In genomic region chr9:16191691-16192402, GRCh38 we compare ENCODE assay signal across 8 cellular contexts.
A peak's percentile ranks its signal among the peaks of the same experiment; 100 is the strongest.
DNase-seq lines count a peak whose midpoint lies in the region; ATAC-seq and TF ChIP-seq lines count a peak whose summit lies in the region.

No MANE protein-coding gene starts in this region.

- TF ChIP-seq POLR2A in heart left ventricle (IDR thresholded peaks at IDR 0.05) = no peak
- no peak for TF ChIP-seq POLR2A in prostate gland (IDR thresholded peaks at IDR 0.05)

- no peaks in the 10 kb centered on the region for H3K4me1 Mint-ChIP-seq in activated T-cell treated with anti-CD3 and anti-CD28 coated beads, Interleukin-2, amount 50 U/mL, for 4 hours (ENCODE audit: low read depth)

- H3K4me1 ChIP-seq in HEK293 (ENCODE audit: control insufficient read depth, insufficient read depth, low read length) = no peaks in the 10 kb centered on the region
- peaks cover 0 to 13% (median 2%) of the 10 kb centered on the region in 12 donors for H3K4me1 ChIP-seq in heart left ventricle
- H3K4me1 ChIP-seq in prostate gland (replicated peaks) = no peaks in the 10 kb centered on the region

- H3K36me3 ChIP-seq in HEK293 (ENCODE audit: control insufficient read depth in 2 of 2, insufficient read depth in 1 of 2, low read length in 2 of 2) = no peaks in the 10 kb centered on the region
- H3K36me3 ChIP-seq in heart left ventricle = no peaks in the 10 kb centered on the region
- H3K36me3 ChIP-seq in prostate gland = no peaks in the 10 kb centered on the region

- CTCF ChIA-PET in HEK293 (lab: Yijun Ruan, JAX) = interaction anchor here (0.5 to 1.1 kb wide), 5 partner anchors 19 to 420 kb away, joined by 3 to 4 read pairs (median 3); no protein-coding TSS in a partner anchor

- no peaks in the 10 kb centered on the region for H3K36me3 Mint-ChIP-seq in activated T-cell treated with anti-CD3 and anti-CD28 coated beads, Interleukin-2, amount 50 U/mL, for 4 hours (ENCODE audit: insufficient read depth)

- TF ChIP-seq CTCF in HEK293 (tag by site-specific recombination; IDR thresholded peaks at IDR 0.05) (peak; percentile 71), heart left ventricle (IDR thresholded peaks at IDR 0.05) (peak; percentile 60 to 84 (median 80)), prostate gland (IDR thresholded peaks at IDR 0.05) (peak in 3 of 4 experiments; percentile 74 to 82 (median 79))

- H3K4me3 ChIP-seq in HEK293 (ENCODE audit: low read depth, low read length) (no peak overlapping the region), heart left ventricle (peak overlapping the region in 1 of 12 donors; percentile 10), prostate gland (no peak overlapping the region)

- H3K9me3 ChIP-seq in HEK293 (ENCODE audit: control insufficient read depth, insufficient read depth, low read depth, low read length) = no peaks in the 10 kb centered on the region
- H3K9me3 ChIP-seq in heart left ventricle = peaks cover 0 to 19% (median 7%) of the 10 kb centered on the region in 12 donors
- H3K9me3 ChIP-seq in prostate gland = no peaks in the 10 kb centered on the region

- H3K9me3 Mint-ChIP-seq in activated T-cell treated with anti-CD3 and anti-CD28 coated beads, Interleukin-2, amount 50 U/mL, for 4 hours = no peaks in the 10 kb centered on the region

- no peak overlapping the region for H3K4me3 Mint-ChIP-seq in activated T-cell treated with anti-CD3 and anti-CD28 coated beads, Interleukin-2, amount 50 U/mL, for 4 hours

- peak; percentile 50 to 65 for ATAC-seq in activated T-cell treated with anti-CD3 and anti-CD28 coated beads, Interleukin-2, amount 50 U/mL, for 4 hours
- ATAC-seq in heart left ventricle = peak; percentile 88 to 98 (median 96)

- H3K27me3 ChIP-seq in heart left ventricle (no peaks in the 10 kb centered on the region), prostate gland (replicated peaks; ENCODE audit: insufficient read depth) (no peaks in the 10 kb centered on the region)

- no peak overlapping the region for H3K27ac ChIP-seq in HEK293 (ENCODE audit: extremely low read depth, low read depth, low read length)
- H3K27ac ChIP-seq in heart left ventricle = peak overlapping the region in 5 of 12 donors; percentile 11 to 31 (median 28)
- no peak overlapping the region for H3K27ac ChIP-seq in prostate gland

- 0 to 2% (median 1%) methylated on average over 14 of the region's 14 CpGs for WGBS in heart left ventricle, 4 donors
- WGBS in prostate gland = 15% methylated on average over 14 of the region's 14 CpGs

- POLR2A ChIA-PET in HEK293 (lab: Yijun Ruan, JAX) = no interaction called here

- no peaks in the 10 kb centered on the region for H3K27me3 Mint-ChIP-seq in activated T-cell treated with anti-CD3 and anti-CD28 coated beads, Interleukin-2, amount 50 U/mL, for 4 hours (ENCODE audit: low read depth)

- DNase-seq in NCI-H82 (lab: John Stamatoyannopoulos, UW) (peak; percentile 81), NCI-H82 treated with DMSO at 0.1 percent for 48 hours (lab: John Stamatoyannopoulos, UW; ENCODE audit: unreplicated experiment) (no peak), NCI-H2107 treated with DMSO at 0.1 percent for 48 hours (lab: John Stamatoyannopoulos, UW; ENCODE audit: unreplicated experiment) (peak; percentile 12), heart left ventricle (peak; percentile 72 to 86 (median 81)), prostate gland (ENCODE audit: low spot score) (peak; percentile 49)
- DNase-seq in activated T-cell treated with anti-CD3 and anti-CD28 coated beads, Interleukin-2, amount 50 U/mL, for 4 hours = no peak
- DNase-seq in activated effector memory CD4-positive, alpha-beta T cell treated with Interleukin-2 at 50 U/mL for 16 hours = no peak

- intact Hi-C loops in heart left ventricle (cut with DNase I) = loop anchor here in 3 of 10 donors (5.0 to 10.0 kb wide), 5 partner anchors 150 to 1273 kb away; no protein-coding TSS in a partner anchor
- intact Hi-C loops in prostate gland (cut with DNase I) = loop anchor here (5.0 to 10.0 kb wide), 4 partner anchors 123 to 680 kb away; partner anchors contain the start of gene BNC2

TF ChIP-seq in HEK293, 187 proteins besides CTCF, POLR2A, EP300 and RAD21 (continues in another document):
- no peak for TF ChIP-seq ZNF140 (tag by site-specific recombination; IDR thresholded peaks at IDR 0.05)
- TF ChIP-seq ZSCAN23 (tag by site-specific recombination; IDR thresholded peaks at IDR 0.05) = no peak
- no peak for TF ChIP-seq ZNF311 (tag by site-specific recombination; IDR thresholded peaks at IDR 0.05; ENCODE audit: borderline replicate concordance)
- no peak for TF ChIP-seq ZBTB6 (tag by site-specific recombination; IDR thresholded peaks at IDR 0.05)
- no peak for TF ChIP-seq KLF1 (tag by site-specific recombination; IDR thresholded peaks at IDR 0.05)
- TF ChIP-seq ZNF843 (tag by site-specific recombination; IDR thresholded peaks at IDR 0.05) = no peak
- no peak for TF ChIP-seq MZF1 (tag by site-specific recombination; IDR thresholded peaks at IDR 0.05; ENCODE audit: borderline replicate concordance)
- TF ChIP-seq ZNF394 (tag by site-specific recombination; IDR thresholded peaks at IDR 0.05; ENCODE audit: borderline replicate concordance) = no peak
- TF ChIP-seq ZNF701 (tag by site-specific recombination; IDR thresholded peaks at IDR 0.05) = no peak
- peak; percentile 78 for TF ChIP-seq ZNF654 (tag by site-specific recombination; IDR thresholded peaks at IDR 0.05; ENCODE audit: low read depth)
- no peak for TF ChIP-seq ZNF2 (tag by site-specific recombination; IDR thresholded peaks at IDR 0.05)
- TF ChIP-seq KLF8 (tag by site-specific recombination; IDR thresholded peaks at IDR 0.05) = 0 out of 2 replicates have a peak, but pooled peaks have one; percentile 18
- no peak for TF ChIP-seq PRDM1 (tag by site-specific recombination; IDR thresholded peaks at IDR 0.05)
- no peak for TF ChIP-seq REST (tag by site-specific recombination; IDR thresholded peaks at IDR 0.05)
- no peak for TF ChIP-seq GFI1B (tag by site-specific recombination; IDR thresholded peaks at IDR 0.05)
- TF ChIP-seq, protein P1, sequence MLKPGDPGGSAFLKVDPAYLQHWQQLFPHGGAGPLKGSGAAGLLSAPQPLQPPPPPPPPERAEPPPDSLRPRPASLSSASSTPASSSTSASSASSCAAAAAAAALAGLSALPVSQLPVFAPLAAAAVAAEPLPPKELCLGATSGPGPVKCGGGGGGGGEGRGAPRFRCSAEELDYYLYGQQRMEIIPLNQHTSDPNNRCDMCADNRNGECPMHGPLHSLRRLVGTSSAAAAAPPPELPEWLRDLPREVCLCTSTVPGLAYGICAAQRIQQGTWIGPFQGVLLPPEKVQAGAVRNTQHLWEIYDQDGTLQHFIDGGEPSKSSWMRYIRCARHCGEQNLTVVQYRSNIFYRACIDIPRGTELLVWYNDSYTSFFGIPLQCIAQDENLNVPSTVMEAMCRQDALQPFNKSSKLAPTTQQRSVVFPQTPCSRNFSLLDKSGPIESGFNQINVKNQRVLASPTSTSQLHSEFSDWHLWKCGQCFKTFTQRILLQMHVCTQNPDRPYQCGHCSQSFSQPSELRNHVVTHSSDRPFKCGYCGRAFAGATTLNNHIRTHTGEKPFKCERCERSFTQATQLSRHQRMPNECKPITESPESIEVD (tag by site-specific recombination; IDR thresholded peaks at IDR 0.05) = no peak
- TF ChIP-seq, protein P2, sequence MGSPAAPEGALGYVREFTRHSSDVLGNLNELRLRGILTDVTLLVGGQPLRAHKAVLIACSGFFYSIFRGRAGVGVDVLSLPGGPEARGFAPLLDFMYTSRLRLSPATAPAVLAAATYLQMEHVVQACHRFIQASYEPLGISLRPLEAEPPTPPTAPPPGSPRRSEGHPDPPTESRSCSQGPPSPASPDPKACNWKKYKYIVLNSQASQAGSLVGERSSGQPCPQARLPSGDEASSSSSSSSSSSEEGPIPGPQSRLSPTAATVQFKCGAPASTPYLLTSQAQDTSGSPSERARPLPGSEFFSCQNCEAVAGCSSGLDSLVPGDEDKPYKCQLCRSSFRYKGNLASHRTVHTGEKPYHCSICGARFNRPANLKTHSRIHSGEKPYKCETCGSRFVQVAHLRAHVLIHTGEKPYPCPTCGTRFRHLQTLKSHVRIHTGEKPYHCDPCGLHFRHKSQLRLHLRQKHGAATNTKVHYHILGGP (tag by site-specific recombination; IDR thresholded peaks at IDR 0.05) = no peak
- TF ChIP-seq ZNF341 (tag by site-specific recombination; IDR thresholded peaks at IDR 0.05; ENCODE audit: low read depth) = peak; percentile 95

Comparison
In these comparisons a context has a peak if more than half of its experiments do, and no peak if none do; other contexts are left out.
1. DNase-seq: peak in NCI-H82 (single experiment), NCI-H2107 treated with DMSO at 0.1 percent for 48 hours (single experiment), heart left ventricle (5 of 5) and prostate gland (single experiment); none in NCI-H82 treated with DMSO at 0.1 percent for 48 hours (single experiment), activated T-cell treated with anti-CD3 and anti-CD28 coated beads, Interleukin-2, amount 50 U/mL, for 4 hours (single experiment) and activated effector memory CD4-positive, alpha-beta T cell treated with Interleukin-2 at 50 U/mL for 16 hours (single experiment).
2. Peak in every context shown above with its lines, with median percentiles within 50 percentile points of each other: CTCF ChIP-seq.